Comparison of ENCODE assay signal across 20 cellular contexts in the genomic region with DNA sequence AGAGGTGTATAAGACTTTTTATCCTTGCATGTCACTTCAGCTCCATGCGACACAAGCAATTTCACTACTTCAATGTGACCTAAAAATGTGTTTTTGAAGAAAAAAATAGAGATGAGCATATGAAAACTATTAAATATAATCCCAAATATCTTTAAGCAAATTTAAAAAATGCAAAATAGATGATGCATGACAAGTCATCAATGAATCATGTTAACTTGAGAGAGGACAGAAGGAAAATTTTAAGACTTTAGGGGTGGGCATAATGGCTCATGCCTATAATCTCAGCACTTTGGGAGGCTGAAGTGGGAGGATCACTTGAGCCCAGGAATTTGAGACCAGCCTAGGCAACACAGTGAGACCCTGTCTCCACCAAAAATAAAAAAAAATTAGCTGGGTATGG.
DNase-seq lines count a peak whose midpoint lies in the region; ATAC-seq and TF ChIP-seq lines count a peak whose summit lies in the region.
"Had no signal": no experiment of that assay in that cellular context is flagged by ENCODE, and none has a peak within 500 bp of the region (broad histone marks: within the 10 kb centered on the region; RNA-seq: fewer than 3 reads in every experiment).

No MANE protein-coding gene starts in this region.

- H3K27me3 ChIP-seq in foreskin keratinocyte, result no peaks in the 10 kb centered on the region
- no peaks in the 10 kb centered on the region for H3K27me3 ChIP-seq in mammary epithelial cell (ENCODE audit: insufficient read depth, low read length)
- H3K27me3 ChIP-seq in smooth muscle cell (ENCODE audit: low read depth), result no peaks in the 10 kb centered on the region
- H3K27me3 ChIP-seq: BE2C; BLaER1 treated with 17β-estradiol and CSF1 and Interleukin-3, amounts not matched to agents 10 nM and 100 nM had no signal

- WGBS in mammary epithelial cell (ENCODE audit: low coverage, missing lambda C conversion rate), result 100% methylated on average over 1 of the region's 1 CpG
- WGBS in smooth muscle cell (ENCODE audit: low lambda C conversion rate), result 94% methylated on average over 1 of the region's 1 CpG

- dilution Hi-C loops in mammary epithelial cell (cut with HindIII; ENCODE audit: low sequenced_read_pairs), result loop anchor here (5.0 kb wide), 1 partner anchor 52 kb away; no protein-coding TSS in a partner anchor

- no peak overlapping the region for H3K9ac ChIP-seq in mammary epithelial cell (ENCODE audit: insufficient read depth, low read length)
- H3K9ac ChIP-seq in smooth muscle cell (ENCODE audit: low read depth), result no peak overlapping the region
- H3K9ac ChIP-seq: BLaER1 treated with 17β-estradiol and CSF1 and Interleukin-3, amounts not matched to agents 10 nM and 100 nM had no signal

- no peaks in the 10 kb centered on the region for H3K9me3 ChIP-seq in T-helper 17 cell (ENCODE audit: control insufficient read depth, low read length, poor library complexity, severe bottlenecking)
- H3K9me3 ChIP-seq in mammary epithelial cell (replicated peaks; ENCODE audit: insufficient read depth, low read length), result no peaks in the 10 kb centered on the region
- no peaks in the 10 kb centered on the region for H3K9me3 ChIP-seq in smooth muscle cell (replicated peaks; ENCODE audit: low read depth)
- H3K9me3 ChIP-seq: A549, BE2C had no signal

- in situ Hi-C loops in mammary epithelial cell (cut with MboI; ENCODE audit: low sequenced_read_pairs in 2 of 2), result no loop called here

- CTCF ChIA-PET in mammary epithelial cell (lab: Charles Lee; ENCODE audit: low non-redundant PET), result no interaction called here

- H4K20me1 ChIP-seq in mammary epithelial cell (ENCODE audit: insufficient read depth, low read length), result no peaks in the 10 kb centered on the region
- no peaks in the 10 kb centered on the region for H4K20me1 ChIP-seq in smooth muscle cell (ENCODE audit: low read depth)

- H3K4me3 ChIP-seq in mammary epithelial cell (replicated peaks in 1 of 3; ENCODE audit: insufficient read depth in 1 of 3, low read depth in 2 of 3, low read length in 3 of 3) (no peak overlapping the region), smooth muscle cell (no peak overlapping the region)
- H3K4me3 ChIP-seq: A549; BLaER1 treated with 17β-estradiol and CSF1 and Interleukin-3, amounts not matched to agents 10 nM and 100 nM; GM23338 had no signal

- H3K4me1 Mint-ChIP-seq in T-helper 17 cell, result peaks cover 22% of the 10 kb centered on the region
- H3K4me1 Mint-ChIP-seq: CD14-positive monocyte had no signal

- H2AFZ ChIP-seq in mammary epithelial cell (ENCODE audit: low read depth, low read length) (no peak overlapping the region), smooth muscle cell (ENCODE audit: low read depth) (no peak overlapping the region)
- H2AFZ ChIP-seq: GM23338 had no signal

- ATAC-seq in T-helper 17 cell, result no peak
- ATAC-seq in foreskin keratinocyte, result peak; percentile 28
- ATAC-seq: A549, GM23338 had no signal

- no peaks in the 10 kb centered on the region for H3F3A ChIP-seq in smooth muscle cell (ENCODE audit: low read depth)

- no peak overlapping the region for H3K27ac ChIP-seq in foreskin keratinocyte
- no peak overlapping the region for H3K27ac ChIP-seq in mammary epithelial cell (ENCODE audit: insufficient read depth, low read depth, low read length)
- no peak overlapping the region for H3K27ac ChIP-seq in smooth muscle cell (ENCODE audit: low read depth)
- H3K27ac ChIP-seq: A549; BLaER1 treated with 17β-estradiol and CSF1 and Interleukin-3, amounts not matched to agents 10 nM and 100 nM had no signal

- intact Hi-C loops in mammary epithelial cell (cut with micrococcal nuclease), result no loop called here

- peak overlapping the region; percentile 73 for H3K27ac Mint-ChIP-seq in T-helper 17 cell
- H3K27ac Mint-ChIP-seq: CD14-positive monocyte; CD4-positive, alpha-beta T cell; CD8-positive, alpha-beta memory T cell; GM23338; H9 had no signal

- peak; percentile 34 for DNase-seq in ELR (ENCODE audit: low read depth)
- peak; percentile 54 for DNase-seq in HCEC 1CT
- no peak for DNase-seq in T-helper 17 cell
- DNase-seq in foreskin keratinocyte, result no peak
- no peak for DNase-seq in NK-92 (lab: John Stamatoyannopoulos, UW; ENCODE audit: unreplicated experiment)
- no peak for DNase-seq in mammary epithelial cell
- DNase-seq in smooth muscle cell (lab: John Stamatoyannopoulos, UW; ENCODE audit: unreplicated experiment), result no peak
- DNase-seq: 8988T; ACHN; AML-193; BE2C; CD4-positive, alpha-beta T cell; CD8-positive, alpha-beta memory T cell; DMS 273 treated with DMSO at 0.1 percent for 48 hours; DMS79 treated with DMSO at 0.1 percent for 48 hours; H9 had no signal

- H3K4me1 ChIP-seq in foreskin keratinocyte (peaks cover 15% of the 10 kb centered on the region), mammary epithelial cell (ENCODE audit: insufficient read depth, low read length) (peaks cover 17% of the 10 kb centered on the region), smooth muscle cell (ENCODE audit: low read depth) (peaks cover 12% of the 10 kb centered on the region)
- H3K4me1 ChIP-seq: BE2C; BLaER1 treated with 17β-estradiol and CSF1 and Interleukin-3, amounts not matched to agents 10 nM and 100 nM had no signal

- H3K79me2 ChIP-seq in mammary epithelial cell (ENCODE audit: insufficient read depth, low read length), result no peaks in the 10 kb centered on the region
- no peaks in the 10 kb centered on the region for H3K79me2 ChIP-seq in smooth muscle cell (ENCODE audit: low read depth)

- H3K36me3 ChIP-seq in mammary epithelial cell (ENCODE audit: insufficient read depth, low read length) (peaks cover 20% of the 10 kb centered on the region), smooth muscle cell (ENCODE audit: low read depth) (peaks cover 12% of the 10 kb centered on the region)
- H3K36me3 ChIP-seq: BE2C had no signal

- H3K4me3 Mint-ChIP-seq in T-helper 17 cell, result no peak overlapping the region
- H3K4me3 Mint-ChIP-seq: CD14-positive monocyte; CD4-positive, alpha-beta T cell; CD8-positive, alpha-beta memory T cell; GM23338; H9 had no signal

- H3K36me3 Mint-ChIP-seq in T-helper 17 cell (ENCODE audit: low read depth), result peaks cover 10% of the 10 kb centered on the region

- no peak for TF ChIP-seq CTCF in foreskin keratinocyte (conservative IDR thresholded peaks at IDR 0.05)
- TF ChIP-seq CTCF in mammary epithelial cell (conservative IDR thresholded peaks at IDR 0.05 in 1 of 2, IDR thresholded peaks at IDR 0.05 in 1 of 2; ENCODE audit: extremely low read depth in 1 of 2, insufficient read depth in 1 of 2, low read depth in 1 of 2, low read length in 2 of 2), result no peak
- no peak for TF ChIP-seq CTCF in smooth muscle cell (IDR thresholded peaks at IDR 0.05; ENCODE audit: borderline replicate concordance, insufficient read depth, poor library complexity, severe bottlenecking)

- no peaks in the 10 kb centered on the region for H3K27me3 Mint-ChIP-seq in T-helper 17 cell
- H3K27me3 Mint-ChIP-seq: CD4-positive, alpha-beta T cell; CD8-positive, alpha-beta memory T cell had no signal

- H3K4me2 ChIP-seq in mammary epithelial cell (ENCODE audit: insufficient read depth, low read depth, low read length) (no peak overlapping the region), smooth muscle cell (no peak overlapping the region)
- H3K4me2 ChIP-seq: BLaER1 treated with 17β-estradiol and CSF1 and Interleukin-3, amounts not matched to agents 10 nM and 100 nM; GM23338 had no signal

- no TSS peak for BruUV-seq in mammary epithelial cell (replicated peaks; lab: Mats Ljungman, UMichigan)

Comparison
In these comparisons a context has a peak if more than half of its experiments do, and no peak if none do; other contexts are left out.
1. DNase-seq: peak in ELR (single experiment) and HCEC 1CT (single experiment); none in T-helper 17 cell (0 of 3), foreskin keratinocyte (0 of 2), NK-92 (single experiment), mammary epithelial cell (single experiment) and smooth muscle cell (single experiment).